6 cellular contexts compared by ENCODE assay signal in genomic region chr2:91523751-91524150, GRCh38.
DNase-seq lines count a peak whose midpoint lies in the region; ATAC-seq, FAIRE-seq and TF ChIP-seq lines count a peak whose summit lies in the region.
"Not testable (repeated sequence)": the region's sequence is repeated elsewhere in the genome, so short reads cannot be mapped to it uniquely, and the experiment has no call there.

No MANE protein-coding gene starts in this region.

- DNase-seq in CD14-positive monocyte (ENCODE audit: low spot score): peak; percentile 25
- DNase-seq in Right ventricle myocardium inferior (ENCODE audit: missing footprints): peak; percentile 7
- DNase-seq in kidney: peak; percentile 35
- peak; percentile 2 for DNase-seq in lung (ENCODE audit: low spot score)
- DNase-seq in prostate gland (ENCODE audit: low spot score): peak; percentile 4
- DNase-seq in spleen: peak; percentile 46

- not testable (repeated sequence) for TF ChIP-seq CTCF in CD14-positive monocyte (IDR thresholded peaks at IDR 0.05); kidney (IDR thresholded peaks at IDR 0.05; ENCODE audit: borderline replicate concordance, extremely low read depth, insufficient read depth); lung (IDR thresholded peaks at IDR 0.05; ENCODE audit: control extremely low read depth, extremely low read depth); prostate gland (IDR thresholded peaks at IDR 0.05); spleen (IDR thresholded peaks at IDR 0.05 in 8 of 11, conservative IDR thresholded peaks at IDR 0.05 in 3 of 11)

- not testable (repeated sequence) for H3K36me3 Mint-ChIP-seq in CD14-positive monocyte

- H3K4me3 ChIP-seq in kidney (ENCODE audit: low read length in 2 of 2); lung; prostate gland; spleen: not testable (repeated sequence)

- not testable (repeated sequence) for TF ChIP-seq POLR2A in prostate gland (IDR thresholded peaks at IDR 0.05); spleen (IDR thresholded peaks at IDR 0.05)

- H3K9ac ChIP-seq in kidney (ENCODE audit: low read length in 2 of 2): not testable (repeated sequence)

- not testable (repeated sequence) for H3K27ac Mint-ChIP-seq in CD14-positive monocyte

- intact Hi-C loops in CD14-positive monocyte (cut with micrococcal nuclease); Right ventricle myocardium inferior (cut with DNase I); kidney (cut with DNase I); prostate gland (cut with DNase I); spleen (cut with DNase I; ENCODE audit: low total_unique reads): not testable (repeated sequence)

- not testable (repeated sequence) for ATAC-seq in Right ventricle myocardium inferior; lung (ENCODE audit: insufficient read depth, low FRiP score)

- not testable (repeated sequence) for H3K27me3 Mint-ChIP-seq in CD14-positive monocyte (ENCODE audit: low read depth in 3 of 3)

- 89 to 96% methylated on average over 3 of the region's 3 CpGs for WGBS in lung, 2 donors
- no CpG with 5 or more reads among the region's 3 CpGs for WGBS in prostate gland
- WGBS in spleen, 5 donors: 65 to 94% (median 80%) methylated on average over 2 to 3 of the region's 3 CpGs; no CpG with 5 or more reads in 2 of the 5 donors

- H3K9me3 Mint-ChIP-seq in CD14-positive monocyte: peaks cover 4 to 35% (median 18%) of the 10 kb centered on the region in 7 donors

- H3K4me1 Mint-ChIP-seq in CD14-positive monocyte: not testable (repeated sequence)

- FAIRE-seq in kidney (lab: Jason Lieb, UNC): not testable (repeated sequence)

- H3K9me3 ChIP-seq in kidney (ENCODE audit: control insufficient read depth in 1 of 2, low read length in 2 of 2); lung (ENCODE audit: control insufficient read depth in 2 of 2, insufficient read depth in 1 of 2, low read length in 1 of 2); prostate gland; spleen: not testable (repeated sequence)

- H3K4me1 ChIP-seq in kidney (ENCODE audit: control insufficient read depth in 1 of 2, insufficient read depth in 1 of 2, low read depth in 1 of 2, low read length in 2 of 2); lung (ENCODE audit: control insufficient read depth in 2 of 2, insufficient read depth in 2 of 2, low read length in 2 of 2); prostate gland (replicated peaks); spleen: not testable (repeated sequence)

- not testable (repeated sequence) for H3K4me3 Mint-ChIP-seq in CD14-positive monocyte

- H3K27me3 ChIP-seq in lung (ENCODE audit: control insufficient read depth, insufficient read depth); prostate gland (replicated peaks; ENCODE audit: insufficient read depth); spleen (replicated peaks in 1 of 7): not testable (repeated sequence)

- H3K36me3 ChIP-seq in kidney (ENCODE audit: control insufficient read depth in 1 of 2, insufficient read depth in 2 of 2, low read length in 2 of 2); lung (ENCODE audit: control insufficient read depth in 2 of 2, insufficient read depth in 2 of 2, low read length in 2 of 2); prostate gland; spleen: not testable (repeated sequence)

- not testable (repeated sequence) for H3K27ac ChIP-seq in kidney (ENCODE audit: low read depth in 2 of 2, low read length in 2 of 2); lung (ENCODE audit: low read depth in 1 of 2, low read length in 1 of 2); prostate gland; spleen
